ENCODE assay signal across 9 cellular contexts in the genomic region with DNA sequence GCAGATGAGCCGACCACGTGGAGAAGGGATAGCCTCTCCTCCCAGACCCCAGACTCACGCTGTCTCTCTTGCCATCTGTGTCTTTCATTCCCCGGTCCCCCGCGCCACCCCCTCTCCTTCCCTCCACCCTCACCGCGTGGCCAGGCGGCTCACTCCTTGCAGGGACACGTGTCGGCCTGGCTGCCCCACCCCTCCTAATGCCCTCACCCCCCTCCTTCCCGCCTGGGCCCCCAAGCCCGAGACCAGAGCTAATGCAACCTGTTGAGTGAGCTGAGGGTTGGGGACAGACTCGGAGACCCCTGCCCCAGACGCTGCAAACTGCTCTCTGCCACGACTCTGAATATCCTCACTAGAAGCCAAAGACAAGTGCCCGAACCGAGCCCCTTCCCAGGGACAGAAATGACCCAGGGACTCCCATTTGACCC. TPM values are rescaled to one million over a fixed set of nuclear protein-coding genes. Genes with fewer than 3 reads are reported as not detected.
DNase-seq lines count a peak whose midpoint lies in the region; ATAC-seq, FAIRE-seq and TF ChIP-seq lines count a peak whose summit lies in the region.
"Had no signal": no experiment of that assay in that cellular context is flagged by ENCODE, and none has a peak within 500 bp of the region (broad histone marks: within the 10 kb centered on the region; RNA-seq: fewer than 3 reads in every experiment).

No MANE protein-coding gene starts in this region.

- peaks cover 2% of the 10 kb centered on the region for H4K20me1 ChIP-seq in keratinocyte (ENCODE audit: control insufficient read depth, extremely low read depth, insufficient read depth, low read length)

- H3K4me1 ChIP-seq in keratinocyte (ENCODE audit: control insufficient read depth, extremely low read depth, insufficient read depth, low read length) (peaks cover 25% of the 10 kb centered on the region), testis (peaks cover under 1% of the 10 kb centered on the region)

- H3K4me2 ChIP-seq in keratinocyte (ENCODE audit: control insufficient read depth, extremely low read depth, insufficient read depth, low read depth, low read length) = peak overlapping the region; percentile 75

- TF ChIP-seq CTCF in GM12864 (IDR thresholded peaks at IDR 0.05; ENCODE audit: low read depth, low read length, missing control alignments) (no peak), keratinocyte (optimal IDR thresholded peaks at IDR 0.05 in 1 of 3, IDR thresholded peaks at IDR 0.05 in 1 of 3, conservative IDR thresholded peaks at IDR 0.05 in 1 of 3; ENCODE audit: extremely low read depth in 1 of 3, insufficient read depth in 2 of 3, low read length in 3 of 3) (no peak), testis (IDR thresholded peaks at IDR 0.05) (no peak)

- H3K4me3 ChIP-seq in GM12864 (ENCODE audit: low read depth, low read length) (peak overlapping the region; percentile 83), keratinocyte (ENCODE audit: control insufficient read depth in 2 of 3, extremely low read depth in 1 of 3, insufficient read depth in 2 of 3, low read depth in 1 of 3, low read length in 3 of 3) (peak overlapping the region; percentile 58 to 80 (median 64)), testis (no peak overlapping the region)

- H3K27me3 Mint-ChIP-seq in activated T-helper 2 cell treated with anti-CD3 and anti-CD28 coated beads, Interferon-gamma antibody, Interleukin-2, Interleukin-4, amounts not matched to agents 10 μg/mL and 5 μg/mL and 100 μg/mL, durations not matched to agents 14 hours and 24 hours and 36 hours (ENCODE audit: low read depth) = no peaks in the 10 kb centered on the region
- peaks cover 0 to 7% of the 10 kb centered on the region in 2 donors for H3K27me3 Mint-ChIP-seq in stimulated activated naive B cell treated with anti-CD40 and anti-IgM and Interleukin-4, amounts not matched to agents 10 μg/mL and 1 μg/mL and 100 μg/mL, for 72 hours

- peak overlapping the region; percentile 81 for H3K27ac ChIP-seq in KOPT-K1 (ENCODE audit: low read depth, low read length, poor library complexity, severe bottlenecking)
- H3K27ac ChIP-seq in keratinocyte (ENCODE audit: control insufficient read depth, insufficient read depth, low read length) = peak overlapping the region; percentile 86
- H3K27ac ChIP-seq in testis = no peak overlapping the region

- DNase-seq in GM12864 (ENCODE audit: low read depth) (no peak), keratinocyte (ENCODE audit: low read depth, low spot score) (no peak), testis (no peak), SHP77 treated with DMSO at 0.1 percent for 48 hours (lab: John Stamatoyannopoulos, UW) (no peak), A172 (ENCODE audit: low spot score) (no peak)
- DNase-seq in activated T-helper 2 cell treated with anti-CD3 and anti-CD28 coated beads, Interferon-gamma antibody, Interleukin-2, Interleukin-4, amounts not matched to agents 10 μg/mL and 5 μg/mL and 100 μg/mL, durations not matched to agents 14 hours and 24 hours and 36 hours (ENCODE audit: low spot score) = no peak
- no peak for DNase-seq in stimulated activated naive B cell treated with anti-CD40 and anti-IgM and Interleukin-4, amounts not matched to agents 10 μg/mL and 1 μg/mL and 100 μg/mL, for 72 hours

- peak overlapping the region; percentile 93 for H3K4me3 Mint-ChIP-seq in activated T-helper 2 cell treated with anti-CD3 and anti-CD28 coated beads, Interferon-gamma antibody, Interleukin-2, Interleukin-4, amounts not matched to agents 10 μg/mL and 5 μg/mL and 100 μg/mL, durations not matched to agents 14 hours and 24 hours and 36 hours (ENCODE audit: low read depth)
- peak overlapping the region; percentile 88 to 95 for H3K4me3 Mint-ChIP-seq in stimulated activated naive B cell treated with anti-CD40 and anti-IgM and Interleukin-4, amounts not matched to agents 10 μg/mL and 1 μg/mL and 100 μg/mL, for 72 hours

- peaks cover 35% of the 10 kb centered on the region for H3K79me2 ChIP-seq in keratinocyte (ENCODE audit: control insufficient read depth, insufficient read depth, low read length)

- intact Hi-C loops in activated T-helper 2 cell treated with anti-CD3 and anti-CD28 coated beads, Interferon-gamma antibody, Interleukin-2, Interleukin-4, amounts not matched to agents 10 μg/mL and 5 μg/mL and 100 μg/mL, durations not matched to agents 14 hours and 24 hours and 36 hours (cut with micrococcal nuclease) = no loop called here
- intact Hi-C loops in testis (cut with DNase I; ENCODE audit: low total_unique reads) = no loop called here

- 0 out of 2 replicates have a peak, but pooled peaks cover 7% of the 10 kb centered on the region for H3K36me3 ChIP-seq in KOPT-K1 (ENCODE audit: insufficient read depth, low read length)
- peaks cover 0 to 9% of the 10 kb centered on the region in 2 experiments for H3K36me3 ChIP-seq in keratinocyte (ENCODE audit: control insufficient read depth in 2 of 2, extremely low read depth in 1 of 2, insufficient read depth in 2 of 2, low read length in 2 of 2)
- no peaks in the 10 kb centered on the region for H3K36me3 ChIP-seq in testis (ENCODE audit: low read depth, missing control alignments)

- H3K9me3 Mint-ChIP-seq in activated T-helper 2 cell treated with anti-CD3 and anti-CD28 coated beads, Interferon-gamma antibody, Interleukin-2, Interleukin-4, amounts not matched to agents 10 μg/mL and 5 μg/mL and 100 μg/mL, durations not matched to agents 14 hours and 24 hours and 36 hours = no peaks in the 10 kb centered on the region
- H3K9me3 Mint-ChIP-seq in stimulated activated naive B cell treated with anti-CD40 and anti-IgM and Interleukin-4, amounts not matched to agents 10 μg/mL and 1 μg/mL and 100 μg/mL, for 72 hours = no peaks in the 10 kb centered on the region

- no peaks in the 10 kb centered on the region for H3K9me3 ChIP-seq in KOPT-K1 (ENCODE audit: insufficient read depth, low read length, poor library complexity, severe bottlenecking)
- peaks cover 8% of the 10 kb centered on the region for H3K9me3 ChIP-seq in keratinocyte (ENCODE audit: control insufficient read depth, low read depth, low read length)
- no peaks in the 10 kb centered on the region for H3K9me3 ChIP-seq in testis

- H3K9ac ChIP-seq in keratinocyte (ENCODE audit: control insufficient read depth, extremely low read depth, insufficient read depth, low read length) = peak overlapping the region; percentile 87

- no peak overlapping the region for H2AFZ ChIP-seq in keratinocyte (ENCODE audit: control insufficient read depth, low read length)

- peaks cover 43% of the 10 kb centered on the region for H3K36me3 Mint-ChIP-seq in activated T-helper 2 cell treated with anti-CD3 and anti-CD28 coated beads, Interferon-gamma antibody, Interleukin-2, Interleukin-4, amounts not matched to agents 10 μg/mL and 5 μg/mL and 100 μg/mL, durations not matched to agents 14 hours and 24 hours and 36 hours (ENCODE audit: low read depth)
- H3K36me3 Mint-ChIP-seq in stimulated activated naive B cell treated with anti-CD40 and anti-IgM and Interleukin-4, amounts not matched to agents 10 μg/mL and 1 μg/mL and 100 μg/mL, for 72 hours = peaks cover 25 to 35% of the 10 kb centered on the region in 2 donors

- no peak for TF ChIP-seq POLR2A in testis (IDR thresholded peaks at IDR 0.05)

- 45 to 52% methylated on average over 4 to 14 of the region's 18 CpGs for WGBS in testis, 2 donors

- H3K4me1 Mint-ChIP-seq in activated T-helper 2 cell treated with anti-CD3 and anti-CD28 coated beads, Interferon-gamma antibody, Interleukin-2, Interleukin-4, amounts not matched to agents 10 μg/mL and 5 μg/mL and 100 μg/mL, durations not matched to agents 14 hours and 24 hours and 36 hours (ENCODE audit: low read depth) = peaks cover 29% of the 10 kb centered on the region
- H3K4me1 Mint-ChIP-seq in stimulated activated naive B cell treated with anti-CD40 and anti-IgM and Interleukin-4, amounts not matched to agents 10 μg/mL and 1 μg/mL and 100 μg/mL, for 72 hours = peaks cover 23 to 46% of the 10 kb centered on the region in 2 donors

- dilution Hi-C loops in keratinocyte (cut with MboI; ENCODE audit: extremely low pct_ligation_motif_present, low sequenced_read_pairs) = no loop called here

- H3K9me1 ChIP-seq in keratinocyte (ENCODE audit: control insufficient read depth, extremely low read depth, insufficient read depth, low read length) = no peaks in the 10 kb centered on the region

- H3K27ac Mint-ChIP-seq in activated T-helper 2 cell treated with anti-CD3 and anti-CD28 coated beads, Interferon-gamma antibody, Interleukin-2, Interleukin-4, amounts not matched to agents 10 μg/mL and 5 μg/mL and 100 μg/mL, durations not matched to agents 14 hours and 24 hours and 36 hours = peak overlapping the region; percentile 93
- peak overlapping the region; percentile 93 for H3K27ac Mint-ChIP-seq in stimulated activated naive B cell treated with anti-CD40 and anti-IgM and Interleukin-4, amounts not matched to agents 10 μg/mL and 1 μg/mL and 100 μg/mL, for 72 hours

- no peak for FAIRE-seq in keratinocyte (lab: Jason Lieb, UNC)

- peak; percentile 69 to 75 for ATAC-seq in stimulated activated naive B cell treated with anti-CD40 and anti-IgM and Interleukin-4, amounts not matched to agents 10 μg/mL and 1 μg/mL and 100 μg/mL, for 72 hours (replicated peaks)

- H3K27me3 ChIP-seq in keratinocyte (ENCODE audit: control insufficient read depth, extremely low read depth, insufficient read depth, low read length) (no peaks in the 10 kb centered on the region), testis (no peaks in the 10 kb centered on the region)

RNA-seq across cellular contexts. Expression of a gene that starts 1.8 kb away (rescaled TPM):
- 146 and 147 TPM in 2 replicates for total RNA-seq in activated T-helper 2 cell treated with anti-CD3 and anti-CD28 coated beads, Interferon-gamma antibody, Interleukin-2, Interleukin-4, amounts not matched to agents 10 μg/mL and 5 μg/mL and 100 μg/mL, durations not matched to agents 14 hours and 24 hours and 36 hours
- polyA plus RNA-seq in keratinocyte (199 to 339 TPM (median 316 TPM) in 3 replicates), testis (ENCODE audit: insufficient read depth, low read depth, low replicate concordance) (3.5 TPM)
- polyA plus RNA-seq in keratinocyte (2011; ENCODE audit: low read depth) = 26.1 TPM
- 164 and 221 TPM in 2 replicates for polyA plus RNA-seq in keratinocyte (2011; cell fraction: cytosol; rRNA removed)
- 409 and 483 TPM in 2 replicates for polyA plus RNA-seq in keratinocyte (2011; cell fraction: nucleus; rRNA removed)
- polyA plus RNA-seq in keratinocyte (2012; ENCODE audit: low replicate concordance) = 162 and 248 TPM in 2 replicates
- 359 to 676 TPM (median 535 TPM) in 3 replicates for polyA minus RNA-seq in keratinocyte
- 341 TPM for polyA minus RNA-seq in keratinocyte (2011; cell fraction: cytosol; rRNA and poly(A)+ RNA removed)
- 236 and 272 TPM in 2 replicates for polyA minus RNA-seq in keratinocyte (2011; cell fraction: nucleus; rRNA and poly(A)+ RNA removed)
- 1 to 10 TPM; 2.5 to 4.2 TPM for total RNA-seq in testis
- total RNA-seq in A172 (2014; rRNA removed; shearing (Covaris generic)) = 0.34 TPM in 1 of 2 replicates, not detected in the other

RNA-seq across cellular contexts. Expression of a gene that starts 7.7 kb away (rescaled TPM):
- 84.6 and 89.8 TPM in 2 replicates for total RNA-seq in activated T-helper 2 cell treated with anti-CD3 and anti-CD28 coated beads, Interferon-gamma antibody, Interleukin-2, Interleukin-4, amounts not matched to agents 10 μg/mL and 5 μg/mL and 100 μg/mL, durations not matched to agents 14 hours and 24 hours and 36 hours
- polyA plus RNA-seq in keratinocyte (60.6 to 93.4 TPM (median 62.7 TPM) in 3 replicates), testis (ENCODE audit: insufficient read depth, low read depth, low replicate concordance) (38.0 TPM)
- 23.6 TPM for polyA plus RNA-seq in keratinocyte (2011; ENCODE audit: low read depth)
- polyA plus RNA-seq in keratinocyte (2011; cell fraction: cytosol; rRNA removed) = 66.6 and 70.9 TPM in 2 replicates
- polyA plus RNA-seq in keratinocyte (2011; cell fraction: nucleus; rRNA removed) = 100 and 105 TPM in 2 replicates
- 48.1 and 100.0 TPM in 2 replicates for polyA plus RNA-seq in keratinocyte (2012; ENCODE audit: low replicate concordance)
- polyA minus RNA-seq in keratinocyte = 49.7 to 131 TPM (median 62.3 TPM) in 3 replicates
- 51.6 TPM for polyA minus RNA-seq in keratinocyte (2011; cell fraction: cytosol; rRNA and poly(A)+ RNA removed)
- polyA minus RNA-seq in keratinocyte (2011; cell fraction: nucleus; rRNA and poly(A)+ RNA removed) = 30.8 and 31.5 TPM in 2 replicates
- 10 to 100 TPM; 46.4 to 50.9 TPM for total RNA-seq in testis
- 110 and 113 TPM in 2 replicates for total RNA-seq in A172 (2014; rRNA removed; shearing (Covaris generic))

RNA-seq across cellular contexts. Expression of a gene that starts 40.5 kb away (rescaled TPM):
- 16.5 and 17.7 TPM in 2 replicates for total RNA-seq in activated T-helper 2 cell treated with anti-CD3 and anti-CD28 coated beads, Interferon-gamma antibody, Interleukin-2, Interleukin-4, amounts not matched to agents 10 μg/mL and 5 μg/mL and 100 μg/mL, durations not matched to agents 14 hours and 24 hours and 36 hours
- polyA plus RNA-seq in keratinocyte (52.2 to 78.4 TPM (median 69.3 TPM) in 3 replicates), testis (ENCODE audit: insufficient read depth, low read depth, low replicate concordance) (25.0 TPM)
- 5.2 TPM for polyA plus RNA-seq in keratinocyte (2011; ENCODE audit: low read depth)
- 53.0 and 92.1 TPM in 2 replicates for polyA plus RNA-seq in keratinocyte (2011; cell fraction: cytosol; rRNA removed)
- polyA plus RNA-seq in keratinocyte (2011; cell fraction: nucleus; rRNA removed) = 110 and 141 TPM in 2 replicates
- polyA plus RNA-seq in keratinocyte (2012; ENCODE audit: low replicate concordance) = 33.1 and 77.2 TPM in 2 replicates
- polyA minus RNA-seq in keratinocyte = 84.1 to 260 TPM (median 90.0 TPM) in 3 replicates
- 109 TPM for polyA minus RNA-seq in keratinocyte (2011; cell fraction: cytosol; rRNA and poly(A)+ RNA removed)
- 55.9 and 76.4 TPM in 2 replicates for polyA minus RNA-seq in keratinocyte (2011; cell fraction: nucleus; rRNA and poly(A)+ RNA removed)
- total RNA-seq in testis = 100 to 1,000 TPM in 1 of 2 donors, 10 to 100 TPM in 1; 58.7 to 110 TPM
- total RNA-seq in A172 (2014; rRNA removed; shearing (Covaris generic)) = 13.2 and 15.2 TPM in 2 replicates

RNA-seq across cellular contexts. Expression of a gene that starts 53.3 kb away (rescaled TPM):
- 209 and 212 TPM in 2 replicates for total RNA-seq in activated T-helper 2 cell treated with anti-CD3 and anti-CD28 coated beads, Interferon-gamma antibody, Interleukin-2, Interleukin-4, amounts not matched to agents 10 μg/mL and 5 μg/mL and 100 μg/mL, durations not matched to agents 14 hours and 24 hours and 36 hours
- polyA plus RNA-seq in keratinocyte = 157 to 285 TPM (median 194 TPM) in 3 replicates
- polyA plus RNA-seq in keratinocyte (2011; ENCODE audit: low read depth) = 30.6 TPM
- polyA plus RNA-seq in keratinocyte (2011; cell fraction: cytosol; rRNA removed) = 89.5 and 123 TPM in 2 replicates
- 173 and 180 TPM in 2 replicates for polyA plus RNA-seq in keratinocyte (2011; cell fraction: nucleus; rRNA removed)
- 87.8 and 273 TPM in 2 replicates for polyA plus RNA-seq in keratinocyte (2012; ENCODE audit: low replicate concordance)
- polyA minus RNA-seq in keratinocyte = 265 to 582 TPM (median 337 TPM) in 3 replicates
- 143 TPM for polyA minus RNA-seq in keratinocyte (2011; cell fraction: cytosol; rRNA and poly(A)+ RNA removed)
- polyA minus RNA-seq in keratinocyte (2011; cell fraction: nucleus; rRNA and poly(A)+ RNA removed) = 55.9 and 60.6 TPM in 2 replicates
- total RNA-seq in testis = 10 to 100 TPM; 30.4 to 61.0 TPM
- polyA plus RNA-seq in testis (ENCODE audit: insufficient read depth, low read depth, low replicate concordance) = 48.8 TPM
- 92.6 and 143 TPM in 2 replicates for total RNA-seq in A172 (2014; rRNA removed; shearing (Covaris generic))

RNA-seq across cellular contexts. Expression of a gene that starts 56.5 kb away (rescaled TPM):
- total RNA-seq in activated T-helper 2 cell treated with anti-CD3 and anti-CD28 coated beads, Interferon-gamma antibody, Interleukin-2, Interleukin-4, amounts not matched to agents 10 μg/mL and 5 μg/mL and 100 μg/mL, durations not matched to agents 14 hours and 24 hours and 36 hours = not detected in 2 replicates
- polyA plus RNA-seq in keratinocyte (not detected in 3 replicates), testis (ENCODE audit: insufficient read depth, low read depth, low replicate concordance) (not detected)
- not detected for polyA plus RNA-seq in keratinocyte (2011; ENCODE audit: low read depth)
- not detected in 2 replicates for polyA plus RNA-seq in keratinocyte (2011; cell fraction: cytosol; rRNA removed)
- polyA plus RNA-seq in keratinocyte (2011; cell fraction: nucleus; rRNA removed) = not detected in 2 replicates
- not detected in 2 replicates for polyA plus RNA-seq in keratinocyte (2012; ENCODE audit: low replicate concordance)
- not detected in 3 replicates for polyA minus RNA-seq in keratinocyte
- polyA minus RNA-seq in keratinocyte (2011; cell fraction: cytosol; rRNA and poly(A)+ RNA removed) = not detected
- not detected in 2 replicates for polyA minus RNA-seq in keratinocyte (2011; cell fraction: nucleus; rRNA and poly(A)+ RNA removed)
- 1 to 10 TPM in 1 of 2 donors, not detected in 1; 3.8 TPM for total RNA-seq in testis
- not detected in 2 replicates for total RNA-seq in A172 (2014; rRNA removed; shearing (Covaris generic))
- total RNA-seq: skeletal muscle tissue had no signal

Comparison
In these comparisons a context has a peak if more than half of its experiments do, and no peak if none do; other contexts are left out.
1. H3K4me3 ChIP-seq: peak in GM12864 (single experiment) and keratinocyte (3 of 3); none in testis (0 of 2).
2. H3K27ac ChIP-seq: peak in KOPT-K1 (single experiment) and keratinocyte (single experiment); none in testis (0 of 2).
3. RNA of a gene that starts 1.8 kb away (total RNA-seq): 146 to 147 TPM in activated T-helper 2 cell treated with anti-CD3 and anti-CD28 coated beads, Interferon-gamma antibody, Interleukin-2, Interleukin-4, amounts not matched to agents 10 μg/mL and 5 μg/mL and 100 μg/mL, durations not matched to agents 14 hours and 24 hours and 36 hours; 2.5 to 4.2 TPM in testis and 0.34 TPM in A172; every median in the first group is over 10 times any median in the second.